In the genomic region with DNA sequence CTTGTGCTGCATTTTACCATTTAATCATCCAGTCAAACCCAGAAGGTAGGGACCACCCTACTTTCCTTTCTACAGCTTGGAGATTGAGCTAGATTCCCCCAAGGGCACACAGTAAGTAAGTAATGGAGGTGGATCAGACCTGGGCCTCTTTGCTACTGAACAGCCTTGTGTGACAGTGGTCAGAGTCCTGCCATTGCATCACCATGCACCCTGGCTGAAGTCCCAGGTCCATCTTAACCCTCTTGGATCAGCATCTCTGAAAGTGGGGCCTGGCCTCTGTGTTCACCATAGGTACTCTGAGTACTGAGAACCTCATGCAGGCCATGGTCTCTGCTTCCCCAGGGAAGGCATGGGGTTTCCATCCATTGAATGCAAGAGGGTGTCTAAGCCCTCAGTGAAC, we compare ENCODE assay signal across 28 cellular contexts. TPM values are rescaled to one million over a fixed set of nuclear protein-coding genes. Genes with fewer than 3 reads are reported as not detected.
DNase-seq lines count a peak whose midpoint lies in the region; ATAC-seq, FAIRE-seq and TF ChIP-seq lines count a peak whose summit lies in the region.
"Had no signal": no experiment of that assay in that cellular context is flagged by ENCODE, and none has a peak within 500 bp of the region (broad histone marks: within the 10 kb centered on the region; RNA-seq: fewer than 3 reads in every experiment).

No MANE protein-coding gene starts in this region.

- no peak for TF ChIP-seq RAD21 in liver (IDR thresholded peaks at IDR 0.05)

- H3K4me3 ChIP-seq in liver (ENCODE audit: low read depth in 1 of 3, low read length in 3 of 3) (no peak overlapping the region), upper lobe of left lung (no peak overlapping the region)
- H3K4me3 ChIP-seq: BLaER1, GM12878 had no signal

- H3K9me3 ChIP-seq in liver (ENCODE audit: control insufficient read depth in 4 of 4, low read length in 3 of 4) = no peaks in the 10 kb centered on the region
- no peaks in the 10 kb centered on the region for H3K9me3 ChIP-seq in upper lobe of left lung
- H3K9me3 ChIP-seq: BE2C, BLaER1 had no signal

- H3K9ac ChIP-seq in liver (ENCODE audit: low read depth in 1 of 2, low read length in 2 of 2) = no peak overlapping the region
- H3K9ac ChIP-seq: BLaER1 had no signal

- DNase-seq in left lobe of liver (ENCODE audit: low spot score) = no peak
- DNase-seq in stimulated activated effector memory CD8-positive, alpha-beta T cell treated with anti-CD3 and anti-CD28 coated beads, Interleukin-12 subunit alpha, Interleukin-12 subunit beta, amount 100 ng/mL, for 72 hours (ENCODE audit: low spot score in 2 of 2) = no peak
- no peak for DNase-seq in SK-N-DZ (ENCODE audit: low spot score)
- no peak for DNase-seq in HTR-8/SVneo (ENCODE audit: insufficient read length, low spot score)
- DNase-seq in upper lobe of left lung = no peak
- DNase-seq: 8988T; ACHN; BE2C; C1 segment of cervical spinal cord; CD4-positive, alpha-beta memory T cell; CD4-positive, CD25-positive, alpha-beta regulatory T cell; CD8-positive, alpha-beta memory T cell; COR-L47; DMS 273 treated with DMSO at 0.1 percent for 48 hours; DMS153; DMS53; DMS79; DND-41; EL; GDM1 had no signal

- H3K36me3 Mint-ChIP-seq in stimulated activated effector memory CD8-positive, alpha-beta T cell treated with anti-CD3 and anti-CD28 coated beads, Interleukin-12 subunit alpha, Interleukin-12 subunit beta, amount 100 ng/mL, for 72 hours = no peaks in the 10 kb centered on the region
- H3K36me3 Mint-ChIP-seq: CD14-positive monocyte; CD4-positive, alpha-beta memory T cell; CD4-positive, CD25-positive, alpha-beta regulatory T cell; CD8-positive, alpha-beta memory T cell had no signal

- no peak for TF ChIP-seq POLR2A in upper lobe of left lung (IDR thresholded peaks at IDR 0.05)

- peaks cover 1% of the 10 kb centered on the region for H3K4me1 Mint-ChIP-seq in stimulated activated effector memory CD8-positive, alpha-beta T cell treated with anti-CD3 and anti-CD28 coated beads, Interleukin-12 subunit alpha, Interleukin-12 subunit beta, amount 100 ng/mL, for 72 hours
- H3K4me1 Mint-ChIP-seq: CD14-positive monocyte; CD4-positive, alpha-beta memory T cell had no signal

- H3K36me3 ChIP-seq in liver (ENCODE audit: control insufficient read depth in 4 of 4, insufficient read depth in 3 of 4, low read depth in 1 of 4, low read length in 3 of 4) = no peaks in the 10 kb centered on the region
- no peaks in the 10 kb centered on the region for H3K36me3 ChIP-seq in upper lobe of left lung
- H3K36me3 ChIP-seq: BE2C, BLaER1 had no signal

- H3K4me3 Mint-ChIP-seq in stimulated activated effector memory CD8-positive, alpha-beta T cell treated with anti-CD3 and anti-CD28 coated beads, Interleukin-12 subunit alpha, Interleukin-12 subunit beta, amount 100 ng/mL, for 72 hours = no peak overlapping the region
- H3K4me3 Mint-ChIP-seq: CD14-positive monocyte; CD4-positive, alpha-beta memory T cell; CD4-positive, CD25-positive, alpha-beta regulatory T cell; CD8-positive, alpha-beta memory T cell had no signal

- no peaks in the 10 kb centered on the region for H3K4me1 ChIP-seq in liver (ENCODE audit: control insufficient read depth in 4 of 4, insufficient read depth in 4 of 4, low read length in 3 of 4)
- H3K4me1 ChIP-seq in upper lobe of left lung = peaks cover 0 to 5% (median 2%) of the 10 kb centered on the region in 4 donors
- H3K4me1 ChIP-seq: BE2C, BLaER1 had no signal

- no peak for FAIRE-seq in HTR-8/SVneo (lab: Jason Lieb, UNC)
- FAIRE-seq: A204.1, GM12878, GM12892, GM19239 had no signal

- peak overlapping the region; percentile 40 for H3K27ac Mint-ChIP-seq in stimulated activated effector memory CD8-positive, alpha-beta T cell treated with anti-CD3 and anti-CD28 coated beads, Interleukin-12 subunit alpha, Interleukin-12 subunit beta, amount 100 ng/mL, for 72 hours
- H3K27ac Mint-ChIP-seq: CD14-positive monocyte; CD8-positive, alpha-beta memory T cell had no signal

- H3K9me3 Mint-ChIP-seq in stimulated activated effector memory CD8-positive, alpha-beta T cell treated with anti-CD3 and anti-CD28 coated beads, Interleukin-12 subunit alpha, Interleukin-12 subunit beta, amount 100 ng/mL, for 72 hours = no peaks in the 10 kb centered on the region

- no peak for TF ChIP-seq EP300 in upper lobe of left lung (IDR thresholded peaks at IDR 0.05)

- peak; percentile 77 for ATAC-seq in left lobe of liver
- ATAC-seq in stimulated activated effector memory CD8-positive, alpha-beta T cell treated with anti-CD3 and anti-CD28 coated beads, Interleukin-12 subunit alpha, Interleukin-12 subunit beta, amount 100 ng/mL, for 72 hours = peak; percentile 40
- ATAC-seq in upper lobe of left lung (ENCODE audit: low FRiP score in 2 of 2) = no peak
- ATAC-seq: GM12878 had no signal

- TF ChIP-seq CTCF in liver (IDR thresholded peaks at IDR 0.05; ENCODE audit: low read depth, low read length, missing input control) (no peak), upper lobe of left lung (IDR thresholded peaks at IDR 0.05) (no peak)

- no peak overlapping the region for H3K27ac ChIP-seq in liver (ENCODE audit: low read depth in 1 of 2, low read length in 2 of 2)
- H3K27ac ChIP-seq in upper lobe of left lung = no peak overlapping the region
- H3K27ac ChIP-seq: BLaER1 had no signal

- no peaks in the 10 kb centered on the region for H3K27me3 ChIP-seq in liver (ENCODE audit: control insufficient read depth in 4 of 4, insufficient read depth in 4 of 4, low read length in 3 of 4)
- no peaks in the 10 kb centered on the region for H3K27me3 ChIP-seq in upper lobe of left lung
- H3K27me3 ChIP-seq: BE2C, BLaER1 had no signal

TF ChIP-seq in liver, 16 proteins besides CTCF, POLR2A, EP300 and RAD21:
- TF ChIP-seq HNF4A (conservative IDR thresholded peaks at IDR 0.05) (peak; percentile 10 to 23), FOXA2 (IDR thresholded peaks at IDR 0.05) (no peak)

RNA-seq across cellular contexts. Expression of a gene that starts 34.5 kb away (rescaled TPM):
- total RNA-seq in left lobe of liver = 0.50 TPM
- 1 to 10 TPM in 1 of 2 donors, under 1 TPM in 1; 0.51 to 1.8 TPM for total RNA-seq in liver
- polyA plus RNA-seq in liver = under 1 TPM; 0.22 to 0.26 TPM
- not detected in 2 replicates for polyA plus RNA-seq in SK-N-DZ (2014; cell fraction: cytosol; rRNA removed)
- polyA plus RNA-seq in SK-N-DZ (2014; cell fraction: nucleus; rRNA removed) = not detected in 2 replicates
- total RNA-seq in upper lobe of left lung = 10 to 100 TPM; 17.8 to 62.4 (median 32.3) TPM
- total RNA-seq: A673 had no signal

Comparison
In these comparisons a context has a peak if more than half of its experiments do, and no peak if none do; other contexts are left out.
1. ATAC-seq: peak in left lobe of liver (single experiment) and stimulated activated effector memory CD8-positive, alpha-beta T cell treated with anti-CD3 and anti-CD28 coated beads, Interleukin-12 subunit alpha, Interleukin-12 subunit beta, amount 100 ng/mL, for 72 hours (single experiment); none in upper lobe of left lung (0 of 2).
2. RNA of a gene that starts 34.5 kb away (total RNA-seq): 17.8 to 62.4 TPM in upper lobe of left lung; 0.51 to 1.8 TPM in liver and 0.50 TPM in left lobe of liver (single experiment); every median in the first group is over 4 times any median in the second.